ENCODE assay signal across 1 cellular context in the genomic region with DNA sequence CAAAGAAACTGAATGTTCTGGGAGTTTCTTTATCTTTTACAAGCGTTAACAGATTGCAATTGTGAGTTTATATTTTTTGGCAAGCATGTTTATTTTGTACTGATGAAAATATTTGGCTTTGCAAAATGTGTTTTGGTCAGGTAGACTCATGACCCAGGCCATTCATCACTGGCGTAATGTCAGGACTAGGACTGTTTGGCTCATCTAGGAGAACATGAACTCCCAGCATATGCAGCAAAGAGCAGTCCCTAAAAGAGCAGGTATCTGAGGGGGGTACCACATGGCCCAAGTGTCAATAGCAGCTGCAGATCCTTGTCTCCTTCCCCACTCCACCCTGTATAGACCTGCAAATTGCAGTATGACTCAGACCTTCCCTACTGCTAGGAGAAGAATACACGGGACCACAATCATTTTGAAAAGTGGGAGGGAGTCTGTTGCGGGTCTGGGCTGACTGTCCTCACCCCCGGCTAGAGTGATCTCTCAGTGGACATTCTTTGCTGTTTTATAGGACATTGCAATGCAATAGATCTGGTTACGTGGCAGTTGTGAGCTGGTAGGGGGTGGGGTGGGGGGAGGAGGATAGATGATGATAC.
TF ChIP-seq lines count a peak whose summit lies in the region.

No MANE protein-coding gene starts in this region.

TF ChIP-seq in IMR-90, 13 proteins besides CTCF, POLR2A, EP300 and RAD21:
- TF ChIP-seq RFX5 (IDR thresholded peaks at IDR 0.05; ENCODE audit: low read depth, low read length) (no peak), MXI1 (IDR thresholded peaks at IDR 0.05; ENCODE audit: borderline replicate concordance, low read depth, low read length) (no peak), MAZ (IDR thresholded peaks at IDR 0.05; ENCODE audit: borderline replicate concordance, low read depth, low read length) (no peak), NFE2L2 (IDR thresholded peaks at IDR 0.05; ENCODE audit: low read depth, low read length) (no peak), BHLHE40 (IDR thresholded peaks at IDR 0.05; ENCODE audit: low read depth, low read length) (no peak), RCOR1 (IDR thresholded peaks at IDR 0.05; ENCODE audit: insufficient replicate concordance, low read length) (no peak), CHD1 (IDR thresholded peaks at IDR 0.05; ENCODE audit: low read depth, low read length) (no peak), USF2 (IDR thresholded peaks at IDR 0.05; ENCODE audit: low read depth, low read length) (no peak), SMC3 (IDR thresholded peaks at IDR 0.05; ENCODE audit: low read depth, low read length) (no peak), CEBPB (IDR thresholded peaks at IDR 0.05; ENCODE audit: low read depth, low read length) (no peak), FOS (IDR thresholded peaks at IDR 0.05; ENCODE audit: low read depth, low read length) (no peak), MAFK (IDR thresholded peaks at IDR 0.05; ENCODE audit: low read depth, low read length) (no peak)
- TF ChIP-seq, protein P1, sequence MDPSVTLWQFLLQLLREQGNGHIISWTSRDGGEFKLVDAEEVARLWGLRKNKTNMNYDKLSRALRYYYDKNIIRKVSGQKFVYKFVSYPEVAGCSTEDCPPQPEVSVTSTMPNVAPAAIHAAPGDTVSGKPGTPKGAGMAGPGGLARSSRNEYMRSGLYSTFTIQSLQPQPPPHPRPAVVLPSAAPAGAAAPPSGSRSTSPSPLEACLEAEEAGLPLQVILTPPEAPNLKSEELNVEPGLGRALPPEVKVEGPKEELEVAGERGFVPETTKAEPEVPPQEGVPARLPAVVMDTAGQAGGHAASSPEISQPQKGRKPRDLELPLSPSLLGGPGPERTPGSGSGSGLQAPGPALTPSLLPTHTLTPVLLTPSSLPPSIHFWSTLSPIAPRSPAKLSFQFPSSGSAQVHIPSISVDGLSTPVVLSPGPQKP (IDR thresholded peaks at IDR 0.05; ENCODE audit: borderline replicate concordance, low read depth, low read length) = no peak
TF ChIP-seq in IMR-90: peak in this region for 0.
